In genomic region chr2:174636979-174637378, GRCh38 we compare ENCODE assay signal across 13 cellular contexts. TPM values are rescaled to one million over a fixed set of nuclear protein-coding genes. Genes with fewer than 3 reads are reported as not detected.
A peak's percentile ranks its signal among the peaks of the same experiment; 100 is the strongest.
DNase-seq lines count a peak whose midpoint lies in the region; ATAC-seq and TF ChIP-seq lines count a peak whose summit lies in the region.
"Had no signal": no experiment of that assay in that cellular context is flagged by ENCODE, and none has a peak within 500 bp of the region (broad histone marks: within the 10 kb centered on the region; RNA-seq: fewer than 3 reads in every experiment).

No MANE protein-coding gene starts in this region.

- peaks cover 35% of the 10 kb centered on the region for H3K79me2 ChIP-seq in smooth muscle cell (ENCODE audit: low read depth)

- H3K4me1 ChIP-seq in ascending aorta (peaks cover 8 to 32% of the 10 kb centered on the region in 2 donors), smooth muscle cell (ENCODE audit: low read depth) (peaks cover 25% of the 10 kb centered on the region)
- H3K4me1 ChIP-seq: colonic mucosa had no signal

- H3K27me3 Mint-ChIP-seq in activated CD4-positive, alpha-beta T cell treated with anti-CD3 and anti-CD28 coated beads for 36 hours: no peaks in the 10 kb centered on the region

- peak overlapping the region; percentile 61 for H3K27ac Mint-ChIP-seq in activated CD4-positive, alpha-beta T cell treated with anti-CD3 and anti-CD28 coated beads for 36 hours

- intact Hi-C loops in activated CD4-positive, alpha-beta T cell treated with anti-CD3 and anti-CD28 coated beads for 36 hours (cut with DNase I, micrococcal nuclease): loop anchor here in 1 of 2 experiments (10.0 kb wide), 1 partner anchor 118 kb away; no protein-coding TSS in a partner anchor
- intact Hi-C loops in ascending aorta (cut with DNase I): no loop called here

- H3K27me3 ChIP-seq in ascending aorta: no peaks in the 10 kb centered on the region
- H3K27me3 ChIP-seq in smooth muscle cell (ENCODE audit: low read depth): no peaks in the 10 kb centered on the region
- H3K27me3 ChIP-seq: colonic mucosa, tibial artery had no signal

- peak overlapping the region; percentile 0 to 51 for H3K27ac ChIP-seq in ascending aorta
- peak overlapping the region; percentile 90 for H3K27ac ChIP-seq in smooth muscle cell (ENCODE audit: low read depth)
- H3K27ac ChIP-seq: colonic mucosa, tibial artery had no signal

- H3K4me3 Mint-ChIP-seq in activated CD4-positive, alpha-beta T cell treated with anti-CD3 and anti-CD28 coated beads for 36 hours: no peak overlapping the region

- no peak for ATAC-seq in activated CD4-positive, alpha-beta T cell treated with anti-CD3 and anti-CD28 coated beads for 36 hours

- H3K4me1 Mint-ChIP-seq in activated CD4-positive, alpha-beta T cell treated with anti-CD3 and anti-CD28 coated beads for 36 hours: peaks cover 30% of the 10 kb centered on the region

- H3K9me3 Mint-ChIP-seq in activated CD4-positive, alpha-beta T cell treated with anti-CD3 and anti-CD28 coated beads for 36 hours (ENCODE audit: low read depth): peaks cover 3% of the 10 kb centered on the region

- H3K9me3 ChIP-seq in ascending aorta (no peaks in the 10 kb centered on the region), smooth muscle cell (replicated peaks; ENCODE audit: low read depth) (no peaks in the 10 kb centered on the region)
- H3K9me3 ChIP-seq: colonic mucosa, tibial artery had no signal

- POLR2A ChIA-PET in activated CD4-positive, alpha-beta T cell treated with anti-CD3 and anti-CD28 coated beads for 36 hours (lab: Charles Lee): no interaction called here

- H2AFZ ChIP-seq in smooth muscle cell (ENCODE audit: low read depth): no peak overlapping the region

- H3K4me3 ChIP-seq in ascending aorta (no peak overlapping the region), smooth muscle cell (no peak overlapping the region)
- H3K4me3 ChIP-seq: colonic mucosa, tibial artery had no signal

- in situ Hi-C loops in GM13976 (cut with MboI; ENCODE audit: low sequenced_read_pairs, unreplicated experiment): no loop called here

- H3K9ac ChIP-seq in smooth muscle cell (ENCODE audit: low read depth): no peak overlapping the region

- DNase-seq in activated CD4-positive, alpha-beta T cell treated with anti-CD3 and anti-CD28 coated beads for 36 hours: no peak
- no peak for DNase-seq in activated CD4-positive, alpha-beta T cell treated with anti-CD3 and anti-CD28 coated beads, Interleukin-2, amount 50 U/mL, for 4 hours
- DNase-seq in MV-4-11 (lab: John Stamatoyannopoulos, UW) (peak; percentile 21), ascending aorta (ENCODE audit: low spot score in 2 of 2) (no peak), smooth muscle cell (lab: John Stamatoyannopoulos, UW; ENCODE audit: unreplicated experiment) (no peak), islet precursor cell (no peak), GM13976 (ENCODE audit: low spot score) (no peak), DMS79 treated with DMSO at 0.1 percent for 48 hours (lab: John Stamatoyannopoulos, UW) (no peak)
- DNase-seq: activated CD4-positive, alpha-beta T cell treated with anti-CD3 and anti-CD28 coated beads for 48 hours; colonic mucosa; GOT3; posterior cingulate gyrus; tibial artery had no signal

- peaks cover 12% of the 10 kb centered on the region for H3K36me3 Mint-ChIP-seq in activated CD4-positive, alpha-beta T cell treated with anti-CD3 and anti-CD28 coated beads for 36 hours (ENCODE audit: low read depth)

- TF ChIP-seq CTCF in ascending aorta (IDR thresholded peaks at IDR 0.05): no peak
- TF ChIP-seq CTCF in smooth muscle cell (IDR thresholded peaks at IDR 0.05; ENCODE audit: borderline replicate concordance, insufficient read depth, poor library complexity, severe bottlenecking): no peak
- TF ChIP-seq CTCF in GM13976 (IDR thresholded peaks at IDR 0.05; ENCODE audit: borderline replicate concordance, control extremely low read depth, extremely low read depth, insufficient read depth, missing control alignments): no peak

- 86% methylated on average over 2 of the region's 2 CpGs for WGBS in smooth muscle cell (ENCODE audit: low lambda C conversion rate)

- H3K36me3 ChIP-seq in ascending aorta (no peaks in the 10 kb centered on the region), smooth muscle cell (ENCODE audit: low read depth) (no peaks in the 10 kb centered on the region)
- H3K36me3 ChIP-seq: colonic mucosa, tibial artery had no signal

- no peaks in the 10 kb centered on the region for H4K20me1 ChIP-seq in smooth muscle cell (ENCODE audit: low read depth)

- CTCF ChIA-PET in activated CD4-positive, alpha-beta T cell treated with anti-CD3 and anti-CD28 coated beads for 36 hours (lab: Charles Lee): interaction anchor here (0.6 to 5.7 kb wide), 5 partner anchors 29 to 59 kb away, joined by 3 to 50 read pairs (median 6); partner anchors contain the start of gene WIPF1

- peak overlapping the region; percentile 58 for H3K4me2 ChIP-seq in smooth muscle cell

- H3F3A ChIP-seq in smooth muscle cell (ENCODE audit: low read depth): peaks cover 22% of the 10 kb centered on the region

RNA-seq across cellular contexts. Expression of gene WIPF1, which starts 39.4 kb away (rescaled TPM):
- total RNA-seq in activated CD4-positive, alpha-beta T cell treated with anti-CD3 and anti-CD28 coated beads for 36 hours: 100 to 1,000 TPM; 161 to 188 TPM
- 26.1 TPM for total RNA-seq in ascending aorta
- 27.3 and 29.0 TPM in 2 replicates for total RNA-seq in smooth muscle cell
- 35.5 and 36.4 TPM in 2 replicates for polyA plus RNA-seq in smooth muscle cell
